Comparison of ENCODE assay signal across 8 cellular contexts in the genomic region with DNA sequence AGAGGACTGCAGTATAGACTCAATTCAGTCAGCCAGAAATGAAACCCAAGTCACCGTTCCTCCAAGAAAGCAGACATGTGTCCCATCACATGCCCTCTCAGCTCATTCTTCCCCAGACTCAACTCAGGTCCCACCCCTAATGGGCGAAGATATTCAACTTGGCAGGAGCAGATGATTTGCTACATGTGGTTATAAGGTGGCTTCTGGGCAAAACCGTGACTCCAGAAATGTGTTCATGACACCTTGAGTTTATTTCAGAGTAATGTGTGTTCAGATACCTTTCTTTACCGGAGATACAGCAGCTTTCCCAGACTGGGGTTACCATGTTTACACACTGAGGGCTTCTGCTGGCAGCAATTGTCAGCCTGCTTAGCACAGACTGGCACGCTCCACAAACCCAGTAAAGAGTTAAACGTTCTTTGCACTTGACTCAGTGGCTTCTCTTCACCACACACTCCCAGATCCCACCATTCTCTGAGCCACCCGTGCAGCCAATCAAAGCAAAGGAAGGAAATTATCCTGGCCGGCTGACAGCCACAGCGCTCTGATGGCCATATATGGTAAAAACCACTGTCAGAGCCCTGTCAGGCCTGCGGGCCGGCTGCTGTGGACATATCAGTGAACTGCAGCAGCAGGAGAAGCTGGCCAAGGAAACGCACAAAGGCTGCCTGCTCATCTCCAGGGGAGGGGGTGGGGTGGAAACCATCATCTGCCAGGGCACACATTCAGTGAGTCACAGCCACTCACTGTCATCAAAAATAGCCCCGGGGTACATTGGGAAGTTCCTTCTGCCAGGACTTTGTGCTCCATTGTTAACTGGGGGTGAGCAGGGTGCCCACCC.
DNase-seq lines count a peak whose midpoint lies in the region; ATAC-seq lines count a peak whose summit lies in the region.

No MANE protein-coding gene starts in this region.

- DNase-seq in AML-193 (lab: John Stamatoyannopoulos, UW) (peak; percentile 89 to 93), NCI-H510A (lab: John Stamatoyannopoulos, UW) (peak; percentile 89), left kidney (ENCODE audit: low read depth, low spot score) (peak; percentile 97)
- DNase-seq in activated CD4-positive, alpha-beta T cell treated with anti-CD3 and anti-CD28 coated beads for 4 hours: peak; percentile 64 to 70
- peak; percentile 87 for DNase-seq in stimulated activated CD4-positive, alpha-beta T cell treated with anti-CD3 and anti-CD28 coated beads, Interleukin-1b, Interleukin-23, amount 100 ng/mL, for 48 hours

- H3K27ac ChIP-seq in cingulate gyrus (ENCODE audit: low read depth, low read length): peak overlapping the region; percentile 90

- ATAC-seq in GM19035 (IDR thresholded peaks at IDR 0.05; ENCODE audit: unreplicated experiment): peak; percentile 64
- ATAC-seq in HG03432 (IDR thresholded peaks at IDR 0.05; ENCODE audit: unreplicated experiment): peak; percentile 79

Comparison
In these comparisons a context has a peak if more than half of its experiments do, and no peak if none do; other contexts are left out.
1. Peak in every context shown above with its lines: DNase-seq, ATAC-seq and H3K27ac ChIP-seq.